In genomic region chr7:139617074-139617473, GRCh38 we compare ENCODE assay signal across 9 cellular contexts.
"Had no signal": no experiment of that assay in that cellular context is flagged by ENCODE, and none has a peak within 500 bp of the region (broad histone marks: within the 10 kb centered on the region; RNA-seq: fewer than 3 reads in every experiment).

No MANE protein-coding gene starts in this region.

- FAIRE-seq: HTR-8/SVneo had no signal

- H3K27ac ChIP-seq: GM23248, KMS-11 had no signal

- ATAC-seq: HCT116 had no signal

- H3K4me3 ChIP-seq: GM23248, HAP-1 had no signal

- H3K9me3 ChIP-seq: HAP-1 had no signal

- DNase-seq: GM23248, GOT3, H7, IMR-90, KBM-7 had no signal
